Comparison of ENCODE assay signal across 8 cellular contexts in the genomic region with DNA sequence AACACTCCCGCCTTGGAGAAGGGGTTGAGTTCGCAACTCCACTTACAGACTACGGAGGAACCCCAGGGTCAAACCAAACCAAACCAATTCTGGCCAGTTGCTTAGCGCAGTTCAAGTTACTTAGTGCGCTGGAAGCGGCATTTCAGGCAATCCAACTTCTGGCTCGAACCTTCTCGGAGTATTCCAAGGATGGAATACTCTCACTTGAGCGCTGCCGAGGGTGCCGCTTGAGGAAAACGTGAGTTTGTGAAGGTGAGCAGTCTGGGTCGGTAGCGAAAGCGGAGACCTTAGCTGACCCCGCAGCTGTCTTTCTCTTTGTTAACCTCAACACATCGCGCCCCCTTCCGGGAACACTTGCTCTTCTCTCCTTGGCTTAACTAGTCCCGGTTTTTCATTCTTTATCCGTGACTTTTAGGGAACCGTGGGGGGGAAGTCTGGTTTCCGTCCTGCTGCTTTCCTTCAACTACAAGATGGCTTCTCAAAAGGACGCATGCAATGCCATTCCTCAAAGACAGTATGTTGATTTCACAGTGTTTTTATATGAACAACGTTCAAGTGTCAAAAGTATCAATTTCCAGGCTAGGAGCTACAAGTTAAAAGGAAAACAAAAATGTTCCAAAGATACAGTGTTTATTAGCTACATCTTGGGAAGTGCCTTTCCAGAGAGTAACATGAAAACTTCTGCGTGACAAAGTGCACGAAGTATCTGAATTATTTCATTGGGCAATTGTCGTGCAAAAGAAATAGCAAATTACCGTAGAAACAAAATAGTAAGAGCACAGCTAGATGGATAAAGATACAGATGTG. TPM values are rescaled to one million over a fixed set of nuclear protein-coding genes. Genes with fewer than 3 reads are reported as not detected.
DNase-seq lines count a peak whose midpoint lies in the region; ATAC-seq and TF ChIP-seq lines count a peak whose summit lies in the region.

No MANE protein-coding gene starts in this region.

- peaks cover 4% of the 10 kb centered on the region for H3K36me3 Mint-ChIP-seq in IgD-negative memory B cell
- peaks cover 30% of the 10 kb centered on the region for H3K36me3 Mint-ChIP-seq in activated T-helper 1 cell treated with anti-CD3 and anti-CD28 coated beads, Interleukin-12 subunit alpha, Interleukin-12 subunit beta, Interleukin-2, Interleukin-4 antibody, amounts not matched to agents 30 ng/mL and 10 ng/mL and 1 ng/mL, durations not matched to agents 14 hours and 24 hours and 36 hours (ENCODE audit: low read depth)
- peaks cover 7% of the 10 kb centered on the region for H3K36me3 Mint-ChIP-seq in natural killer cell

- no peaks in the 10 kb centered on the region; the same call in 1 of the 2 replicates for H3K36me3 ChIP-seq in Panc1 (ENCODE audit: control insufficient read depth, insufficient read depth, low read length)

- peak; percentile 78 for TF ChIP-seq CTCF in Panc1 (IDR thresholded peaks at IDR 0.05)
- peak; percentile 39 for TF ChIP-seq CTCF in fibroblast of pulmonary artery (IDR thresholded peaks at IDR 0.05; ENCODE audit: low read length, missing control alignments)
- peak; percentile 22 for TF ChIP-seq CTCF in natural killer cell (IDR thresholded peaks at IDR 0.05)

- TSS peak; percentile 70 for BruUV-seq in Panc1 (replicated peaks; lab: Mats Ljungman, UMichigan)

- H3K9me3 Mint-ChIP-seq in IgD-negative memory B cell, result no peaks in the 10 kb centered on the region
- no peaks in the 10 kb centered on the region for H3K9me3 Mint-ChIP-seq in activated T-helper 1 cell treated with anti-CD3 and anti-CD28 coated beads, Interleukin-12 subunit alpha, Interleukin-12 subunit beta, Interleukin-2, Interleukin-4 antibody, amounts not matched to agents 30 ng/mL and 10 ng/mL and 1 ng/mL, durations not matched to agents 14 hours and 24 hours and 36 hours
- H3K9me3 Mint-ChIP-seq in natural killer cell, result no peaks in the 10 kb centered on the region

- H3K4me3 ChIP-seq in Panc1 (ENCODE audit: low read depth in 2 of 2, low read length in 2 of 2), result peak overlapping the region; percentile 95 to 99
- peak overlapping the region; percentile 99 for H3K4me3 ChIP-seq in fibroblast of pulmonary artery (replicated peaks; ENCODE audit: low read depth, low read length)

- H3K27me3 ChIP-seq in Panc1 (ENCODE audit: control insufficient read depth, insufficient read depth, low read length), result no peaks in the 10 kb centered on the region

- POLR2A ChIA-PET in Panc1 (lab: Charles Lee), result no interaction called here

- in situ Hi-C loops in Panc1 (cut with HindIII; ENCODE audit: low pct_unique_long_range_greater_than_20kb, low sequenced_read_pairs), result no loop called here

- intact Hi-C loops in Panc1 (cut with micrococcal nuclease; ENCODE audit: unreplicated experiment) (loop anchor here (10.0 kb wide), 1 partner anchor 91 kb away; no protein-coding TSS in a partner anchor), natural killer cell (cut with micrococcal nuclease) (loop anchor here (1.0 to 2.0 kb wide), 2 partner anchors 95 to 143 kb away; a partner anchor contains a TSS)
- intact Hi-C loops in activated T-helper 1 cell treated with anti-CD3 and anti-CD28 coated beads, Interleukin-12 subunit alpha, Interleukin-12 subunit beta, Interleukin-2, Interleukin-4 antibody, amounts not matched to agents 30 ng/mL and 10 ng/mL and 1 ng/mL, durations not matched to agents 14 hours and 24 hours and 36 hours (cut with micrococcal nuclease), result loop anchor here (1.0 to 5.0 kb wide), 7 partner anchors 63 to 1455 kb away; a partner anchor contains a TSS

- no peaks in the 10 kb centered on the region for H3K9me3 ChIP-seq in Panc1 (ENCODE audit: control insufficient read depth, insufficient read depth, low read depth, low read length)

- H3K27ac Mint-ChIP-seq in IgD-negative memory B cell (peak overlapping the region; percentile 95 to 100 (median 98)), natural killer cell (peak overlapping the region; percentile 96 to 99)
- peak overlapping the region; percentile 100 for H3K27ac Mint-ChIP-seq in activated T-helper 1 cell treated with anti-CD3 and anti-CD28 coated beads, Interleukin-12 subunit alpha, Interleukin-12 subunit beta, Interleukin-2, Interleukin-4 antibody, amounts not matched to agents 30 ng/mL and 10 ng/mL and 1 ng/mL, durations not matched to agents 14 hours and 24 hours and 36 hours

- peak overlapping the region; percentile 99 for H3K27ac ChIP-seq in Panc1 (ENCODE audit: low read length)

- CTCF ChIA-PET in Panc1 (lab: Charles Lee), result no interaction called here

- H3K4me1 Mint-ChIP-seq in IgD-negative memory B cell (peaks cover 43 to 51% (median 44%) of the 10 kb centered on the region in 3 donors), natural killer cell (peaks cover 54 to 58% of the 10 kb centered on the region in 2 donors)
- H3K4me1 Mint-ChIP-seq in activated T-helper 1 cell treated with anti-CD3 and anti-CD28 coated beads, Interleukin-12 subunit alpha, Interleukin-12 subunit beta, Interleukin-2, Interleukin-4 antibody, amounts not matched to agents 30 ng/mL and 10 ng/mL and 1 ng/mL, durations not matched to agents 14 hours and 24 hours and 36 hours (ENCODE audit: low read depth), result peaks cover 59% of the 10 kb centered on the region

- ATAC-seq in GM21619 (IDR thresholded peaks at IDR 0.05; ENCODE audit: unreplicated experiment) (peak; percentile 49), Panc1 (peak; percentile 87), natural killer cell (peak; percentile 40 to 58 (median 46))

- H3K27me3 Mint-ChIP-seq in IgD-negative memory B cell (no peaks in the 10 kb centered on the region), natural killer cell (ENCODE audit: low read depth in 2 of 2) (no peaks in the 10 kb centered on the region)
- no peaks in the 10 kb centered on the region for H3K27me3 Mint-ChIP-seq in activated T-helper 1 cell treated with anti-CD3 and anti-CD28 coated beads, Interleukin-12 subunit alpha, Interleukin-12 subunit beta, Interleukin-2, Interleukin-4 antibody, amounts not matched to agents 30 ng/mL and 10 ng/mL and 1 ng/mL, durations not matched to agents 14 hours and 24 hours and 36 hours (ENCODE audit: insufficient read depth)

- DNase-seq in DMS53 treated with DMSO at 0.1 percent for 48 hours (lab: John Stamatoyannopoulos, UW; ENCODE audit: unreplicated experiment), result peak; percentile 87
- DNase-seq in Panc1 (ENCODE audit: low read depth, low spot score), result peak; percentile 93
- peak; percentile 46 for DNase-seq in activated T-helper 1 cell treated with anti-CD3 and anti-CD28 coated beads, Interleukin-12 subunit alpha, Interleukin-12 subunit beta, Interleukin-2, Interleukin-4 antibody, amounts not matched to agents 30 ng/mL and 10 ng/mL and 1 ng/mL, durations not matched to agents 14 hours and 24 hours and 36 hours (ENCODE audit: low spot score)
- DNase-seq in fibroblast of pulmonary artery (ENCODE audit: low read depth), result peak; percentile 82
- peak; percentile 56 for DNase-seq in natural killer cell
- peak; percentile 57 for DNase-seq in stimulated activated naive CD4-positive, alpha-beta T cell treated with Interleukin-2 at 50 U/mL for 16 hours (lab: John Stamatoyannopoulos, UW)

- peaks cover 25% of the 10 kb centered on the region for H3K4me1 ChIP-seq in Panc1 (ENCODE audit: control insufficient read depth, insufficient read depth, low read length)

- H3K4me3 Mint-ChIP-seq in IgD-negative memory B cell (peak overlapping the region; percentile 93 to 99 (median 98)), natural killer cell (peak overlapping the region; percentile 100)
- H3K4me3 Mint-ChIP-seq in activated T-helper 1 cell treated with anti-CD3 and anti-CD28 coated beads, Interleukin-12 subunit alpha, Interleukin-12 subunit beta, Interleukin-2, Interleukin-4 antibody, amounts not matched to agents 30 ng/mL and 10 ng/mL and 1 ng/mL, durations not matched to agents 14 hours and 24 hours and 36 hours, result peak overlapping the region; percentile 94

RNA-seq across cellular contexts. Expression of a gene that starts 0.7 kb away (rescaled TPM):
- polyA plus RNA-seq in IgD-negative memory B cell, result 87.9 TPM
- total RNA-seq in Panc1 (2021; ENCODE audit: unreplicated experiment) (91.3 TPM), natural killer cell (100 to 1,000 TPM; 289 to 320 (median 308) TPM)
- polyA plus RNA-seq in Panc1 (2012; ENCODE audit: insufficient read length), result 43.4 TPM
- 98.4 and 112 TPM in 2 replicates for total RNA-seq in activated T-helper 1 cell treated with anti-CD3 and anti-CD28 coated beads, Interleukin-12 subunit alpha, Interleukin-12 subunit beta, Interleukin-2, Interleukin-4 antibody, amounts not matched to agents 30 ng/mL and 10 ng/mL and 1 ng/mL, durations not matched to agents 14 hours and 24 hours and 36 hours

RNA-seq across cellular contexts. Expression of a gene that starts 31.9 kb away (rescaled TPM):
- polyA plus RNA-seq in IgD-negative memory B cell, result 8.9 TPM
- total RNA-seq in Panc1 (2021; ENCODE audit: unreplicated experiment), result 9.5 TPM
- 4.2 TPM for polyA plus RNA-seq in Panc1 (2012; ENCODE audit: insufficient read length)
- 13.5 and 16.7 TPM in 2 replicates for total RNA-seq in activated T-helper 1 cell treated with anti-CD3 and anti-CD28 coated beads, Interleukin-12 subunit alpha, Interleukin-12 subunit beta, Interleukin-2, Interleukin-4 antibody, amounts not matched to agents 30 ng/mL and 10 ng/mL and 1 ng/mL, durations not matched to agents 14 hours and 24 hours and 36 hours
- 1 to 10 TPM; 2.5 to 3.7 (median 2.6) TPM for total RNA-seq in natural killer cell

Comparison
In these comparisons a context has a peak if more than half of its experiments do, and no peak if none do; other contexts are left out.
1. Peak in every context shown above with its lines: DNase-seq, ATAC-seq, H3K4me3 ChIP-seq and H3K27ac ChIP-seq.
2. CTCF ChIP-seq: peak in every context shown above with its lines; median percentile 78 in Panc1; 39 in fibroblast of pulmonary artery; 22 in natural killer cell.